23 cellular contexts compared by ENCODE assay signal in genomic region chr11:94910779-94911178, GRCh38.
DNase-seq lines count a peak whose midpoint lies in the region; ATAC-seq, FAIRE-seq and TF ChIP-seq lines count a peak whose summit lies in the region.
"Had no signal": no experiment of that assay in that cellular context is flagged by ENCODE, and none has a peak within 500 bp of the region (broad histone marks: within the 10 kb centered on the region; RNA-seq: fewer than 3 reads in every experiment).

No MANE protein-coding gene starts in this region.

- no peaks in the 10 kb centered on the region for H3K9me3 ChIP-seq in AG04450 (ENCODE audit: control insufficient read depth, insufficient read depth, low read length)
- H3K9me3 ChIP-seq: esophagus muscularis mucosa, prostate gland, SJCRH30 had no signal

- CTCF ChIA-PET in AG04450 (lab: Charles Lee), result interaction anchor here (0.8 to 4.1 kb wide), 5 partner anchors 13 to 307 kb away, joined by 3 to 19 read pairs (median 9); no protein-coding TSS in a partner anchor

- DNase-seq in AG04450 (ENCODE audit: low read depth, low spot score) (peak; percentile 61), HCEC 1CT (peak; percentile 79), iris pigment epithelial cell (ENCODE audit: low read depth) (peak; percentile 73), H7 (no peak), left lobe of liver (ENCODE audit: low spot score) (no peak), SKM-1 treated with dmso at 0.1 percent for 144 hours (lab: John Stamatoyannopoulos, UW; ENCODE audit: unreplicated experiment) (no peak), dermis blood vessel endothelial cell (no peak)
- DNase-seq: 8988T; activated CD8-positive, alpha-beta memory T cell treated with anti-CD3 and anti-CD28 coated beads, Interleukin-2, amount 50 U/mL, for 4 hours; activated effector memory CD4-positive, alpha-beta T cell treated with Interleukin-2 at 50 U/mL for 16 hours; amniotic stem cell; caudate nucleus; CD4-positive, CD25-positive, alpha-beta regulatory T cell; DMS53; NCI-H446 treated with DMSO at 0.1 percent for 48 hours; SJCRH30; stimulated activated CD4-positive, alpha-beta T cell treated with anti-CD3 and anti-CD28 coated beads, Interleukin-4, amount 100 ng/mL, for 4 hours; stimulated activated naive CD8-positive, alpha-beta T cell treated with anti-CD3 and anti-CD28 coated beads, Interleukin-15, amount 100 ng/mL, for 72 hours; T-helper 17 cell had no signal

- H3K27ac ChIP-seq in AG04450 (ENCODE audit: low read depth, low read length), result peak overlapping the region; percentile 69
- H3K27ac ChIP-seq: esophagus muscularis mucosa, prostate gland, SJCRH30 had no signal

- no peak for ATAC-seq in left lobe of liver
- ATAC-seq: Panc1; stimulated activated naive CD8-positive, alpha-beta T cell treated with anti-CD3 and anti-CD28 coated beads, Interleukin-15, amount 100 ng/mL, for 72 hours; T-helper 17 cell had no signal

- H3K36me3 ChIP-seq in H7 (replicated peaks; ENCODE audit: control insufficient read depth, insufficient read depth, low read length), result no peaks in the 10 kb centered on the region
- H3K36me3 ChIP-seq: prostate gland, SJCRH30 had no signal

- POLR2A ChIA-PET in AG04450 (lab: Yijun Ruan, JAX), result interaction anchor here (0.9 to 1.4 kb wide), 2 partner anchors 13 to 16 kb away, joined by 3 to 4 read pairs; no protein-coding TSS in a partner anchor

- H3K27me3 ChIP-seq in AG04450 (ENCODE audit: control insufficient read depth, insufficient read depth, low read length) (no peaks in the 10 kb centered on the region), H7 (ENCODE audit: control insufficient read depth, insufficient read depth, low read length) (no peaks in the 10 kb centered on the region)
- H3K27me3 ChIP-seq: esophagus muscularis mucosa, SJCRH30 had no signal

- TF ChIP-seq CTCF in AG04450 (IDR thresholded peaks at IDR 0.05; ENCODE audit: low read depth, low read length), result no peak

- H3K4me3 ChIP-seq in AG04450 (ENCODE audit: low read depth, low read length), result no peak overlapping the region
- H3K4me3 ChIP-seq in H7 (ENCODE audit: insufficient read depth, low read depth, low read length), result no peak overlapping the region
- H3K4me3 ChIP-seq: esophagus muscularis mucosa, prostate gland, SJCRH30 had no signal

- peak; percentile 86 for FAIRE-seq in endometrium (lab: Jason Lieb, UNC)

Comparison
In these comparisons a context has a peak if more than half of its experiments do, and no peak if none do; other contexts are left out.
1. DNase-seq: peak in AG04450 (single experiment), HCEC 1CT (single experiment) and iris pigment epithelial cell (single experiment); none in H7 (single experiment), left lobe of liver (single experiment), SKM-1 treated with dmso at 0.1 percent for 144 hours (single experiment) and dermis blood vessel endothelial cell (single experiment).